ENCODE assay signal across 8 cellular contexts in the genomic region with DNA sequence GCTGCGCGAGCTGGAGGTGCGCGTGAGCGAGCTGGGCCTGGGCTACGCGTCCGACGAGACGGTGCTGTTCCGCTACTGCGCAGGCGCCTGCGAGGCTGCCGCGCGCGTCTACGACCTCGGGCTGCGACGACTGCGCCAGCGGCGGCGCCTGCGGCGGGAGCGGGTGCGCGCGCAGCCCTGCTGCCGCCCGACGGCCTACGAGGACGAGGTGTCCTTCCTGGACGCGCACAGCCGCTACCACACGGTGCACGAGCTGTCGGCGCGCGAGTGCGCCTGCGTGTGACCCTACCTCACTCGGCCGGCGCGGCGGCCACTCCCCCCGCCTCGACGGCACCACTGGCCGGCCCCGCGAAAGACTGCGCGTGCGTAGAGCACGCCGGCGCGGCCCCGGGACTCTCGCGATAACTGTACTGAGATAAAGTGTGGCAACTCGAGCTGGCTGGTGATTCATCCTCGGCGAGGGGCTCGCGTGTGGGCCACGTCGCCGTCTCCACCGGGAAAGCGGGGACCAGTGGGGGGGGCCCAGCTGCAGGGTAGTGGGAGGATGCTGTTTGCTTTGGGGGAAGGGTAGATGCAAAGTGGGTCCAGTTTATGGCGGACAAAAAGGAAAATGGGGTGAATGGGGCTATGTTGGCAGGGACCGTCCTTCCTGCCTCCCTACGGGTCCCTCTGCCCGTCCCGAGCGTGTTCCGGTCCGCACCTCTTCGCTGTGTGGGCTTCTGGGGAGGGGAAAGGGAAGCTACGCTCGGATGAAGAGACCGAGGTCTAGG. TPM values are rescaled to one million over a fixed set of nuclear protein-coding genes. Genes with fewer than 3 reads are reported as not detected.
A peak's percentile ranks its signal among the peaks of the same experiment; 100 is the strongest.
DNase-seq lines count a peak whose midpoint lies in the region; ATAC-seq lines count a peak whose summit lies in the region.

No MANE protein-coding gene starts in this region.

- peak overlapping the region; percentile 81 to 97 (median 92) for H3K27ac Mint-ChIP-seq in CD8-positive, alpha-beta memory T cell

- CTCF ChIA-PET in CD8-positive, alpha-beta memory T cell (lab: Charles Lee) = interaction anchor here (0.6 to 1.6 kb wide), 3 partner anchors 24 to 1688 kb away, joined by 3 to 4 read pairs (median 4); no protein-coding TSS in a partner anchor

- no peaks in the 10 kb centered on the region for H3K27me3 ChIP-seq in CD8-positive, alpha-beta memory T cell (ENCODE audit: insufficient read depth, low read length, poor library complexity, severe bottlenecking)
- H3K27me3 ChIP-seq in esophagus (ENCODE audit: control insufficient read depth in 1 of 2, insufficient read depth in 2 of 2, low read length in 2 of 2) (no peaks in the 10 kb centered on the region), mucosa of rectum (ENCODE audit: control insufficient read depth in 2 of 2, insufficient read depth in 2 of 2, low read length in 2 of 2) (no peaks in the 10 kb centered on the region)

- peak overlapping the region; percentile 85 to 95 (median 92) for H3K4me3 Mint-ChIP-seq in CD8-positive, alpha-beta memory T cell

- H3K9ac ChIP-seq in mucosa of rectum (ENCODE audit: low read depth in 1 of 2, low read length in 2 of 2) = peak overlapping the region; percentile 44 to 66

- peaks cover 4 to 19% (median 4%) of the 10 kb centered on the region in 3 donors for H3K4me1 Mint-ChIP-seq in CD8-positive, alpha-beta memory T cell

- POLR2A ChIA-PET in CD8-positive, alpha-beta memory T cell (lab: Charles Lee) = interaction anchor here (0.6 to 2.5 kb wide), 2 partner anchors 76 to 149 kb away, joined by 3 to 24 read pairs; a partner anchor contains a TSS

- peaks cover 0 to 5% (median 0%) of the 10 kb centered on the region in 5 donors for H3K9me3 Mint-ChIP-seq in CD8-positive, alpha-beta memory T cell

- peak overlapping the region; percentile 77 for H3K27ac ChIP-seq in CD8-positive, alpha-beta memory T cell (ENCODE audit: low read depth, low read length)
- H3K27ac ChIP-seq in esophagus (ENCODE audit: low read depth in 2 of 2, low read length in 1 of 2) (peak overlapping the region; percentile 72 to 93), mucosa of rectum (ENCODE audit: low read depth in 2 of 2, low read length in 2 of 2) (peak overlapping the region; percentile 80 to 85)

- peak overlapping the region; percentile 76 for H3K4me3 ChIP-seq in CD8-positive, alpha-beta memory T cell (ENCODE audit: low read length)
- H3K4me3 ChIP-seq in esophagus (ENCODE audit: low read depth in 1 of 2, low read length in 2 of 2) (peak overlapping the region; percentile 58 to 65), mucosa of rectum (ENCODE audit: low read length in 2 of 2) (peak overlapping the region; percentile 55 to 81)

- peaks cover 19% of the 10 kb centered on the region for H3K4me1 ChIP-seq in CD8-positive, alpha-beta memory T cell (ENCODE audit: insufficient read depth, low read length)
- H3K4me1 ChIP-seq in esophagus (ENCODE audit: control insufficient read depth in 2 of 2, insufficient read depth in 2 of 2, low read length in 1 of 2) (peaks cover 4 to 8% of the 10 kb centered on the region in 2 donors), mucosa of rectum (ENCODE audit: control insufficient read depth in 2 of 2, insufficient read depth in 2 of 2, low read length in 2 of 2) (peaks cover 11 to 19% of the 10 kb centered on the region in 2 donors)

- peaks cover 0 to 2% (median 0%) of the 10 kb centered on the region in 3 donors for H3K36me3 Mint-ChIP-seq in CD8-positive, alpha-beta memory T cell

- peak; percentile 78 for ATAC-seq in GM19467 (IDR thresholded peaks at IDR 0.05; ENCODE audit: unreplicated experiment)

- WGBS in esophagus, 2 donors = 2 to 3% methylated on average over 69 to 91 of the region's 91 CpGs

- H3K36me3 ChIP-seq in CD8-positive, alpha-beta memory T cell (ENCODE audit: insufficient read depth, low read length) = no peaks in the 10 kb centered on the region
- H3K36me3 ChIP-seq in esophagus (ENCODE audit: control insufficient read depth in 2 of 2, insufficient read depth in 2 of 2, low read length in 1 of 2) (peaks cover 0 to 15% of the 10 kb centered on the region in 2 donors), mucosa of rectum (ENCODE audit: control insufficient read depth in 2 of 2, insufficient read depth in 2 of 2, low read length in 2 of 2) (peaks cover 5 to 12% of the 10 kb centered on the region in 2 donors)

- peak; percentile 82 to 96 (median 87) for DNase-seq in CD8-positive, alpha-beta memory T cell
- DNase-seq in HK-2 (ENCODE audit: unreplicated experiment) = peak; percentile 98
- peak; percentile 96 to 97 for DNase-seq in NOMO-1 (lab: John Stamatoyannopoulos, UW; ENCODE audit: unreplicated experiment in 2 of 2)
- DNase-seq in activated CD8-positive, alpha-beta memory T cell treated with anti-CD3 and anti-CD28 coated beads, Interleukin-2, amount 50 U/mL, for 48 hours = peak; percentile 99
- DNase-seq in stimulated activated CD8-positive, alpha-beta memory T cell treated with anti-CD3 and anti-CD28 coated beads, Interleukin-2, amount 100 ng/mL, for 48 hours (ENCODE audit: low read depth in 2 of 2) = peak; percentile 94 to 98

- H3K27me3 Mint-ChIP-seq in CD8-positive, alpha-beta memory T cell = peaks cover 3 to 7% of the 10 kb centered on the region in 2 donors

- no peaks in the 10 kb centered on the region for H3K9me3 ChIP-seq in CD8-positive, alpha-beta memory T cell (ENCODE audit: low read length)
- H3K9me3 ChIP-seq in esophagus (ENCODE audit: control insufficient read depth in 2 of 2, insufficient read depth in 1 of 2, low read depth in 1 of 2, low read length in 1 of 2) (no peaks in the 10 kb centered on the region), mucosa of rectum (ENCODE audit: control insufficient read depth in 2 of 2, low read length in 2 of 2) (no peaks in the 10 kb centered on the region)

RNA-seq across cellular contexts. Expression of a gene that starts 11.4 kb away (rescaled TPM):
- not detected for total RNA-seq in CD8-positive, alpha-beta memory T cell
- not detected for polyA plus RNA-seq in CD8-positive, alpha-beta memory T cell
- 10 to 100 TPM; 77.6 to 96.5 TPM for polyA plus RNA-seq in esophagus

RNA-seq across cellular contexts. Expression of a gene that starts 23.2 kb away (rescaled TPM):
- not detected for total RNA-seq in CD8-positive, alpha-beta memory T cell
- not detected for polyA plus RNA-seq in CD8-positive, alpha-beta memory T cell
- 100 to 1,000 TPM; 121 to 183 TPM for polyA plus RNA-seq in esophagus

RNA-seq across cellular contexts. Expression of a gene that starts 23.2 kb away (rescaled TPM):
- under 1 TPM in 1 of 2 experiments, not detected in 1; 0.26 TPM for total RNA-seq in CD8-positive, alpha-beta memory T cell
- polyA plus RNA-seq in CD8-positive, alpha-beta memory T cell = 0.26 TPM
- polyA plus RNA-seq in esophagus = 1 to 10 TPM; 2.2 to 2.8 TPM

RNA-seq across cellular contexts. Expression of a gene that starts 37.1 kb away (rescaled TPM):
- 10 to 100 TPM; 90.9 to 93.6 TPM for total RNA-seq in CD8-positive, alpha-beta memory T cell
- 33.2 TPM for polyA plus RNA-seq in CD8-positive, alpha-beta memory T cell
- polyA plus RNA-seq in esophagus = 10 to 100 TPM; 32.3 to 53.9 TPM

RNA-seq across cellular contexts. Expression of a gene that starts 42.3 kb away (rescaled TPM):
- not detected for total RNA-seq in CD8-positive, alpha-beta memory T cell
- not detected for polyA plus RNA-seq in CD8-positive, alpha-beta memory T cell
- not detected for polyA plus RNA-seq in esophagus

Comparison
In these comparisons a context has a peak if more than half of its experiments do, and no peak if none do; other contexts are left out.
1. Peak in every context shown above with its lines: DNase-seq, ATAC-seq, H3K4me3 ChIP-seq and H3K27ac ChIP-seq.
2. RNA of a gene that starts 11.4 kb away (polyA plus RNA-seq): 77.6 to 96.5 TPM in esophagus; not detected in CD8-positive, alpha-beta memory T cell (single experiment); every median in the first group is over 10 times any median in the second.
3. RNA of a gene that starts 23.2 kb away (polyA plus RNA-seq): 121 to 183 TPM in esophagus; not detected in CD8-positive, alpha-beta memory T cell (single experiment); every median in the first group is over 100 times any median in the second.